In genomic region chr11:27412192-27412691, GRCh38 we compare ENCODE assay signal across 18 cellular contexts. TPM values are rescaled to one million over a fixed set of nuclear protein-coding genes. Genes with fewer than 3 reads are reported as not detected.
DNase-seq lines count a peak whose midpoint lies in the region; TF ChIP-seq lines count a peak whose summit lies in the region.
"Had no signal": no experiment of that assay in that cellular context is flagged by ENCODE, and none has a peak within 500 bp of the region (broad histone marks: within the 10 kb centered on the region; RNA-seq: fewer than 3 reads in every experiment).

No MANE protein-coding gene starts in this region.

- H3K9me3 ChIP-seq in HEK293 (ENCODE audit: control insufficient read depth, insufficient read depth, low read depth, low read length): no peaks in the 10 kb centered on the region
- H3K9me3 ChIP-seq: Caco-2, HAP-1 had no signal

- peaks cover 10% of the 10 kb centered on the region for H3K4me1 ChIP-seq in HEK293 (ENCODE audit: control insufficient read depth, insufficient read depth, low read length)

- POLR2A ChIA-PET in HEK293 (lab: Yijun Ruan, JAX): no interaction called here

- TF ChIP-seq CTCF in HEK293 (tag by site-specific recombination; IDR thresholded peaks at IDR 0.05) (no peak), progenitor cell of endocrine pancreas (IDR thresholded peaks at IDR 0.05; ENCODE audit: unreplicated experiment) (no peak)

- H3K27me3 Mint-ChIP-seq in progenitor cell of endocrine pancreas: no peaks in the 10 kb centered on the region

- no peak overlapping the region for H3K4me3 Mint-ChIP-seq in progenitor cell of endocrine pancreas (ENCODE audit: low read depth)
- H3K4me3 Mint-ChIP-seq: T-cell had no signal

- peaks cover 43% of the 10 kb centered on the region for H3K4me1 Mint-ChIP-seq in progenitor cell of endocrine pancreas (ENCODE audit: low read depth)
- H3K4me1 Mint-ChIP-seq: T-cell had no signal

- H3K36me3 Mint-ChIP-seq in progenitor cell of endocrine pancreas (ENCODE audit: insufficient read depth): peaks cover 9% of the 10 kb centered on the region
- H3K36me3 Mint-ChIP-seq: T-cell had no signal

- no peak overlapping the region for H3K4me3 ChIP-seq in HEK293 (ENCODE audit: low read depth, low read length)
- H3K4me3 ChIP-seq: HAP-1, SK-N-MC had no signal

- peaks cover 0 to 3% of the 10 kb centered on the region in 2 experiments; a peak in 1 of 3 replicates for H3K36me3 ChIP-seq in HEK293 (ENCODE audit: control insufficient read depth in 2 of 2, insufficient read depth in 1 of 2, low read length in 2 of 2)

- H3K27ac Mint-ChIP-seq in progenitor cell of endocrine pancreas: peak overlapping the region; percentile 25
- H3K27ac Mint-ChIP-seq: T-cell had no signal

- DNase-seq in NCI-H146 (lab: John Stamatoyannopoulos, UW) (peak; percentile 44), caudate nucleus (lab: John Stamatoyannopoulos, UW) (no peak), progenitor cell of endocrine pancreas (ENCODE audit: low spot score, unreplicated experiment) (no peak), islet precursor cell (no peak), nucleus accumbens (lab: John Stamatoyannopoulos, UW) (no peak), germinal center (ENCODE audit: low spot score) (no peak)
- DNase-seq: ACHN, Caco-2, DMS153, EL, IMR-90, NCI-H446, NCI-H82, Right ventricle myocardium superior, T-cell had no signal

- CTCF ChIA-PET in HEK293 (lab: Yijun Ruan, JAX): interaction anchor here (0.6 to 1.4 kb wide), 3 partner anchors 8 to 74 kb away, joined by 4 to 9 read pairs (median 5); no protein-coding TSS in a partner anchor

- H3K27ac ChIP-seq in HEK293 (ENCODE audit: extremely low read depth, low read depth, low read length) (no peak overlapping the region), caudate nucleus (ENCODE audit: low read depth, low read length) (peak overlapping the region; percentile 40)
- H3K27ac ChIP-seq: SK-N-MC had no signal

- no peaks in the 10 kb centered on the region for H3K9me3 Mint-ChIP-seq in progenitor cell of endocrine pancreas (ENCODE audit: low read depth)
- H3K9me3 Mint-ChIP-seq: T-cell had no signal

TF ChIP-seq in HEK293, 187 proteins besides CTCF, POLR2A, EP300 and RAD21:
- TF ChIP-seq ZNF692 (tag by site-specific recombination; IDR thresholded peaks at IDR 0.05) (no peak), ZNF777 (tag by site-specific recombination; IDR thresholded peaks at IDR 0.05; ENCODE audit: borderline replicate concordance) (no peak), ZNF830 (tag by site-specific recombination; IDR thresholded peaks at IDR 0.05; ENCODE audit: low read depth) (no peak), ZNF266 (tag by site-specific recombination; IDR thresholded peaks at IDR 0.05; ENCODE audit: low read depth) (no peak), ZNF174 (tag by site-specific recombination; IDR thresholded peaks at IDR 0.05) (no peak), ZNF19 (tag by site-specific recombination; IDR thresholded peaks at IDR 0.05; ENCODE audit: low read depth) (no peak), ZNF549 (tag by site-specific recombination; IDR thresholded peaks at IDR 0.05) (no peak), TRIM28 (IDR thresholded peaks at IDR 0.05; ENCODE audit: borderline replicate concordance, low read length) (no peak), ZNF24 (tag by site-specific recombination; IDR thresholded peaks at IDR 0.05) (no peak), ZNF513 (tag by site-specific recombination; IDR thresholded peaks at IDR 0.05) (no peak), SP7 (tag by site-specific recombination; IDR thresholded peaks at IDR 0.05) (peak; percentile 94), YY1 (tag by site-specific recombination; IDR thresholded peaks at IDR 0.05) (no peak), OSR2 (tag by site-specific recombination; IDR thresholded peaks at IDR 0.05) (0 out of 2 replicates have a peak, but pooled peaks have one; percentile 17), ZNF433 (tag by site-specific recombination; IDR thresholded peaks at IDR 0.05; ENCODE audit: low read depth) (no peak), ZNF677 (tag by site-specific recombination; IDR thresholded peaks at IDR 0.05) (no peak), ZBTB6 (tag by site-specific recombination; IDR thresholded peaks at IDR 0.05) (no peak)

RNA-seq across cellular contexts. Expression of gene CCDC34, which starts 49.2 kb away (rescaled TPM):
- 25.9 and 32.2 TPM in 2 replicates for total RNA-seq in progenitor cell of endocrine pancreas
